ENCODE assay signal across 24 cellular contexts in genomic region chr16:74456290-74456625, GRCh38. TPM values are rescaled to one million over a fixed set of nuclear protein-coding genes. Genes with fewer than 3 reads are reported as not detected.
A peak's percentile ranks its signal among the peaks of the same experiment; 100 is the strongest.
DNase-seq lines count a peak whose midpoint lies in the region; ATAC-seq, FAIRE-seq and TF ChIP-seq lines count a peak whose summit lies in the region.
"Had no signal": no experiment of that assay in that cellular context is flagged by ENCODE, and none has a peak within 500 bp of the region (broad histone marks: within the 10 kb centered on the region; RNA-seq: fewer than 3 reads in every experiment).

No MANE protein-coding gene starts in this region.

- H3K4me1 Mint-ChIP-seq in nephron progenitor cell = peaks cover 13% of the 10 kb centered on the region
- no peaks in the 10 kb centered on the region for H3K4me1 Mint-ChIP-seq in activated naive CD8-positive, alpha-beta T cell treated with anti-CD3 and anti-CD28 coated beads for 36 hours

- no peak overlapping the region for H3K4me3 Mint-ChIP-seq in nephron progenitor cell
- no peak overlapping the region for H3K4me3 Mint-ChIP-seq in activated naive CD8-positive, alpha-beta T cell treated with anti-CD3 and anti-CD28 coated beads for 36 hours

- no peaks in the 10 kb centered on the region for H3K9me2 ChIP-seq in HCT116 (ENCODE audit: insufficient read depth)

- H3K4me3 ChIP-seq in A673 (ENCODE audit: low read depth, low read length, poor library complexity, severe bottlenecking) (no peak overlapping the region), HCT116 (replicated peaks in 1 of 2; ENCODE audit: low read depth in 1 of 2, low read length in 2 of 2) (no peak overlapping the region), endothelial cell of umbilical vein (replicated peaks in 1 of 3; ENCODE audit: insufficient read depth in 1 of 3, low read depth in 1 of 3, low read length in 3 of 3) (no peak overlapping the region)
- H3K4me3 ChIP-seq: HAP-1, Peyer's patch had no signal

- H3K27me3 ChIP-seq in A673 (replicated peaks; ENCODE audit: insufficient read depth, low read depth, low read length, poor library complexity) (no peaks in the 10 kb centered on the region), HCT116 (ENCODE audit: insufficient read depth, low read length) (no peaks in the 10 kb centered on the region), endothelial cell of umbilical vein (ENCODE audit: control insufficient read depth in 2 of 2, insufficient read depth in 2 of 2, low read length in 2 of 2) (no peaks in the 10 kb centered on the region)
- H3K27me3 ChIP-seq: BE2C, Peyer's patch had no signal

- BruUV-seq in A673 (replicated peaks; lab: Mats Ljungman, UMichigan) = no TSS peak
- no TSS peak for BruUV-seq in HCT116 (replicated peaks; lab: Mats Ljungman, UMichigan)
- no TSS peak for BruUV-seq in endothelial cell of umbilical vein (replicated peaks; lab: Mats Ljungman, UMichigan)

- H3K27me3 Mint-ChIP-seq in nephron progenitor cell (ENCODE audit: low read depth, poor library complexity) = peaks cover 3% of the 10 kb centered on the region
- no peaks in the 10 kb centered on the region for H3K27me3 Mint-ChIP-seq in activated naive CD8-positive, alpha-beta T cell treated with anti-CD3 and anti-CD28 coated beads for 36 hours

- POLR2A ChIA-PET in A673 (lab: Charles Lee; ENCODE audit: low non-redundant PET) = no interaction called here
- POLR2A ChIA-PET in HCT116 (lab: Charles Lee) = no interaction called here
- POLR2A ChIA-PET in endothelial cell of umbilical vein (lab: Charles Lee) = no interaction called here

- no peak overlapping the region for H2AFZ ChIP-seq in HCT116 (ENCODE audit: low read depth, low read length, poor library complexity, severe bottlenecking)
- H2AFZ ChIP-seq in endothelial cell of umbilical vein (ENCODE audit: low read depth, low read length) = no peak overlapping the region

- peak overlapping the region; percentile 33 for H3K27ac ChIP-seq in A673 (ENCODE audit: low read depth, low read length, poor library complexity, severe bottlenecking)
- H3K27ac ChIP-seq in HCT116 (ENCODE audit: low read depth, low read length) = peak overlapping the region; percentile 37
- H3K27ac ChIP-seq in endothelial cell of umbilical vein (ENCODE audit: insufficient read depth, low read depth, low read length) = peak overlapping the region; percentile 35
- H3K27ac ChIP-seq: KMS-11 had no signal

- H3K9me3 ChIP-seq in A673 (ENCODE audit: low read depth, low read length, poor library complexity, severe bottlenecking) (no peaks in the 10 kb centered on the region), HCT116 (ENCODE audit: control insufficient read depth in 1 of 2, insufficient read depth in 1 of 2, low read depth in 1 of 2, low read length in 2 of 2) (no peaks in the 10 kb centered on the region), endothelial cell of umbilical vein (replicated peaks; ENCODE audit: control insufficient read depth, insufficient read depth, low read length) (no peaks in the 10 kb centered on the region)
- H3K9me3 ChIP-seq: BE2C, HAP-1, Peyer's patch had no signal

- 0 out of 2 replicates have a peak, but pooled peaks have one; percentile 2 for ATAC-seq in HCT116
- ATAC-seq: Right ventricle myocardium inferior had no signal

- H3K36me3 ChIP-seq in A673 (ENCODE audit: insufficient read depth, low read length, poor library complexity, severe bottlenecking) (peaks cover 100% of the 10 kb centered on the region), HCT116 (ENCODE audit: control insufficient read depth in 1 of 2, insufficient read depth in 2 of 2, low read length in 2 of 2) (peaks cover 32 to 38% of the 10 kb centered on the region in 2 experiments), endothelial cell of umbilical vein (ENCODE audit: control insufficient read depth in 2 of 2, extremely low read depth in 1 of 2, insufficient read depth in 2 of 2, low read length in 2 of 2) (peaks cover 0 to 27% of the 10 kb centered on the region in 2 experiments)

- TF ChIP-seq POLR2A in HCT116 (IDR thresholded peaks at IDR 0.05; ENCODE audit: borderline replicate concordance, extremely low read depth, insufficient read depth, insufficient read length) (no peak), endothelial cell of umbilical vein (IDR thresholded peaks at IDR 0.05; ENCODE audit: low read depth, low read length) (no peak)

- H3K9ac ChIP-seq in HCT116 (ENCODE audit: low read length) = no peak overlapping the region
- H3K9ac ChIP-seq in endothelial cell of umbilical vein (replicated peaks; ENCODE audit: extremely low read depth, insufficient read depth, low read length) = no peak overlapping the region
- H3K9ac ChIP-seq: KMS-11 had no signal

- DNase-seq in A673 (ENCODE audit: low spot score) (no peak), HCT116 (ENCODE audit: low read depth, low spot score) (no peak), endothelial cell of umbilical vein (ENCODE audit: low read depth, low spot score) (no peak), nephron progenitor cell (no peak), NCI-H187 treated with DMSO at 0.1 percent for 48 hours (lab: John Stamatoyannopoulos, UW) (no peak)
- no peak for DNase-seq in stimulated activated CD4-positive, alpha-beta T cell treated with anti-CD3 and anti-CD28 coated beads, Interleukin-2, amount 100 ng/mL, for 24 hours
- no peak for DNase-seq in stimulated activated CD4-positive, alpha-beta T cell treated with anti-CD3 and anti-CD28 coated beads, Interleukin-1b, Interleukin-23, amount 100 ng/mL, for 48 hours
- no peak for DNase-seq in activated naive CD8-positive, alpha-beta T cell treated with anti-CD3 and anti-CD28 coated beads for 36 hours
- DNase-seq: BE2C, DMS79 treated with DMSO at 0.1 percent for 48 hours, NCI-H1105 treated with DMSO at 0.1 percent for 48 hours, NCI-H2081, NCI-H2171, NCI-H345, NCI-H524 treated with DMSO at 0.1 percent for 48 hours, NCI-H82 had no signal

- no peaks in the 10 kb centered on the region for H3K9me1 ChIP-seq in endothelial cell of umbilical vein (replicated peaks; ENCODE audit: control insufficient read depth, extremely low read depth, insufficient read depth, low read length)

- no peak for FAIRE-seq in endothelial cell of umbilical vein (lab: Jason Lieb, UNC)
- FAIRE-seq: A204.1, HTR-8/SVneo had no signal

- RAD21 ChIA-PET in HCT116 (lab: Charles Lee; ENCODE audit: low non-redundant PET in 1 of 2, low total read pairs in 2 of 2, uncharacterized antibody in 2 of 2, unreplicated experiment in 2 of 2) = no interaction called here

- TF ChIP-seq RAD21 in HCT116 (IDR thresholded peaks at IDR 0.05; ENCODE audit: low read depth) = no peak

- CTCF ChIA-PET in A673 (lab: Charles Lee) (no interaction called here), HCT116 (lab: Charles Lee) (no interaction called here), endothelial cell of umbilical vein (lab: Charles Lee) (interaction anchor here (2.2 kb wide), 1 partner anchor 9 kb away, joined by 7 read pairs; no protein-coding TSS in a partner anchor)

- H3K79me2 ChIP-seq in HCT116 (ENCODE audit: insufficient read depth, low read length) (no peaks in the 10 kb centered on the region), endothelial cell of umbilical vein (ENCODE audit: control insufficient read depth, insufficient read depth, low read length) (no peaks in the 10 kb centered on the region)

- H3K9me3 Mint-ChIP-seq in nephron progenitor cell = no peaks in the 10 kb centered on the region
- H3K9me3 Mint-ChIP-seq in activated naive CD8-positive, alpha-beta T cell treated with anti-CD3 and anti-CD28 coated beads for 36 hours = no peaks in the 10 kb centered on the region

- dilution Hi-C loops in endothelial cell of umbilical vein (cut with MboI; ENCODE audit: extremely low pct_ligation_motif_present, low sequenced_read_pairs) = no loop called here

- H4K20me1 ChIP-seq in HCT116 (ENCODE audit: insufficient read depth) (no peaks in the 10 kb centered on the region), endothelial cell of umbilical vein (replicated peaks; ENCODE audit: control insufficient read depth, extremely low read depth, insufficient read depth, low read length) (no peaks in the 10 kb centered on the region)

- H3K4me2 ChIP-seq in HCT116 (ENCODE audit: low read length) (peak overlapping the region; percentile 5; the same call in 1 of the 2 replicates), endothelial cell of umbilical vein (ENCODE audit: insufficient read depth, low read length) (no peak overlapping the region)
- H3K4me2 ChIP-seq: KMS-11 had no signal

- peaks cover 83% of the 10 kb centered on the region for H3K36me3 Mint-ChIP-seq in nephron progenitor cell (ENCODE audit: low read depth)
- H3K36me3 Mint-ChIP-seq in activated naive CD8-positive, alpha-beta T cell treated with anti-CD3 and anti-CD28 coated beads for 36 hours = peaks cover 13% of the 10 kb centered on the region

- TF ChIP-seq CTCF in A673 (conservative IDR thresholded peaks at IDR 0.05; ENCODE audit: low read depth, low read length) = no peak
- TF ChIP-seq CTCF in HCT116 (IDR thresholded peaks at IDR 0.05 in 2 of 3, conservative IDR thresholded peaks at IDR 0.05 in 1 of 3; ENCODE audit: borderline replicate concordance in 1 of 3, insufficient read depth in 1 of 3, low read depth in 2 of 3, low read length in 2 of 3) = no peak
- no peak for TF ChIP-seq CTCF in endothelial cell of umbilical vein (IDR thresholded peaks at IDR 0.05; ENCODE audit: extremely low read depth in 1 of 2, insufficient read depth in 1 of 2, low read depth in 1 of 2, low read length in 2 of 2)
- TF ChIP-seq CTCF in nephron progenitor cell (IDR thresholded peaks at IDR 0.05) = no peak

- H3K4me1 ChIP-seq in A673 (ENCODE audit: insufficient read depth, low read length, poor library complexity, severe bottlenecking) (no peaks in the 10 kb centered on the region), HCT116 (ENCODE audit: control insufficient read depth in 1 of 2, insufficient read depth in 2 of 2, low read length in 2 of 2) (peaks cover 1 to 31% of the 10 kb centered on the region in 2 experiments; a peak in 3 of 4 replicates), endothelial cell of umbilical vein (ENCODE audit: control insufficient read depth, extremely low read depth, insufficient read depth, low read length) (peaks cover 22% of the 10 kb centered on the region)
- H3K4me1 ChIP-seq: BE2C, Peyer's patch had no signal

- intact Hi-C loops in A673 (cut with micrococcal nuclease; ENCODE audit: unreplicated experiment) (no loop called here), HCT116 (cut with micrococcal nuclease) (no loop called here), endothelial cell of umbilical vein (cut with micrococcal nuclease) (no loop called here)

- H3K27ac Mint-ChIP-seq in nephron progenitor cell = peak overlapping the region; percentile 4
- H3K27ac Mint-ChIP-seq in activated naive CD8-positive, alpha-beta T cell treated with anti-CD3 and anti-CD28 coated beads for 36 hours = no peak overlapping the region

RNA-seq across cellular contexts. Expression of gene CLEC18B, which starts 35.0 kb away (rescaled TPM):
- total RNA-seq in A673 (2021) (32.4 and 37.7 TPM in 2 replicates), HCT116 (2021; ENCODE audit: unreplicated experiment) (2.1 TPM), endothelial cell of umbilical vein (0.25 and 0.49 TPM in 2 replicates)
- polyA plus RNA-seq in HCT116 (2012) = 0.79 and 1.1 TPM in 2 replicates
- polyA plus RNA-seq in endothelial cell of umbilical vein = 0.06 TPM in 1 of 2 replicates, not detected in the other
- polyA plus RNA-seq in endothelial cell of umbilical vein (2011; cell fraction: cytosol; rRNA removed) = not detected in 2 replicates
- polyA plus RNA-seq in endothelial cell of umbilical vein (2011; cell fraction: nucleus; rRNA removed) = 0.34 and 0.74 TPM in 2 replicates
- not detected in 2 replicates for polyA plus RNA-seq in endothelial cell of umbilical vein (2012)
- polyA minus RNA-seq in endothelial cell of umbilical vein = not detected in 2 replicates
- polyA minus RNA-seq in endothelial cell of umbilical vein (2011; cell fraction: cytosol; rRNA and poly(A)+ RNA removed) = not detected
- 0.77 TPM in 1 of 2 replicates, not detected in the other for polyA minus RNA-seq in endothelial cell of umbilical vein (2011; cell fraction: nucleus; rRNA and poly(A)+ RNA removed)
- total RNA-seq in activated naive CD8-positive, alpha-beta T cell treated with anti-CD3 and anti-CD28 coated beads for 36 hours = under 1 TPM; 0.36 to 0.39 TPM
- total RNA-seq: IMR-90, SK-MEL-5 had no signal

Comparison
In these comparisons a context has a peak if more than half of its experiments do, and no peak if none do; other contexts are left out.
1. RNA of gene CLEC18B, which starts 35.0 kb away (total RNA-seq): 32.4 to 37.7 TPM in A673; 2.1 TPM in HCT116 (single experiment), 0.25 to 0.49 TPM in endothelial cell of umbilical vein and 0.36 to 0.39 TPM in activated naive CD8-positive, alpha-beta T cell treated with anti-CD3 and anti-CD28 coated beads for 36 hours; every median in the first group is over 10 times any median in the second.
2. Peak in every context shown above with its lines, with median percentiles within 50 percentile points of each other: H3K27ac ChIP-seq.